ENCODE assay signal across 30 cellular contexts in genomic region chr3:183487046-183487445, GRCh38. TPM values are rescaled to one million over a fixed set of nuclear protein-coding genes. Genes with fewer than 3 reads are reported as not detected.
DNase-seq lines count a peak whose midpoint lies in the region; ATAC-seq and TF ChIP-seq lines count a peak whose summit lies in the region.
"Had no signal": no experiment of that assay in that cellular context is flagged by ENCODE, and none has a peak within 500 bp of the region (broad histone marks: within the 10 kb centered on the region; RNA-seq: fewer than 3 reads in every experiment).

No MANE protein-coding gene starts in this region.

- no peak for ATAC-seq in Right ventricle myocardium inferior
- ATAC-seq in activated B cell treated with CpG ODN at 0.5 μM for 24 hours (ENCODE audit: low read depth) = no peak
- ATAC-seq in naive thymus-derived CD4-positive, alpha-beta T cell = no peak
- ATAC-seq in GM21737 (IDR thresholded peaks at IDR 0.05; ENCODE audit: unreplicated experiment) = no peak
- ATAC-seq: activated CD4-positive, CD25-positive, alpha-beta regulatory T cell treated with anti-CD3 and anti-CD28 coated beads, Interleukin-2, amount 50 U/mL, for 24 hours; activated naive CD4-positive, alpha-beta T cell treated with anti-CD3 and anti-CD28 coated beads, Interleukin-2, amount 50 U/mL, for 72 hours had no signal

- H3K27ac ChIP-seq in right atrium auricular region (no peak overlapping the region), vagina (no peak overlapping the region)
- H3K27ac ChIP-seq in naive thymus-derived CD4-positive, alpha-beta T cell (ENCODE audit: low read depth, low read length) = no peak overlapping the region
- H3K27ac ChIP-seq: breast epithelium, dorsolateral prefrontal cortex, hepatocyte, HL-60, SK-N-MC, stomach had no signal

- DNase-seq in right atrium auricular region (ENCODE audit: low spot score) (peak; percentile 11), Right ventricle myocardium inferior (ENCODE audit: missing footprints) (no peak), activated B cell treated with CpG ODN at 0.5 μM for 24 hours (no peak), vagina (ENCODE audit: extremely low spot score in 2 of 2) (peak; percentile 46 to 67), NCI-H446 (lab: John Stamatoyannopoulos, UW) (no peak), NCI-H2107 treated with DMSO at 0.1 percent for 48 hours (lab: John Stamatoyannopoulos, UW; ENCODE audit: unreplicated experiment) (no peak)
- DNase-seq in naive thymus-derived CD4-positive, alpha-beta T cell = no peak
- DNase-seq: ACHN; activated CD4-positive, alpha-beta T cell treated with anti-CD3 and anti-CD28 coated beads, Interleukin-2, amount 50 U/mL, for 4 hours; anterior cingulate cortex; BE2C; dorsolateral prefrontal cortex; H7; Kasumi-1; mammary epithelial cell; NCI-H146; NCI-H510A; stimulated activated CD4-positive, alpha-beta T cell treated with anti-CD3 and anti-CD28 coated beads, Interleukin-1b, Interleukin-23, amount 100 ng/mL, for 48 hours had no signal

- intact Hi-C loops in Right ventricle myocardium inferior (cut with DNase I) (no loop called here), activated B cell treated with CpG ODN at 0.5 μM for 24 hours (cut with micrococcal nuclease) (no loop called here), vagina (cut with DNase I) (no loop called here)
- intact Hi-C loops in naive thymus-derived CD4-positive, alpha-beta T cell (cut with micrococcal nuclease) = no loop called here

- H3K27ac Mint-ChIP-seq in activated B cell treated with CpG ODN at 0.5 μM for 24 hours = peak overlapping the region; percentile 30
- H3K27ac Mint-ChIP-seq in naive thymus-derived CD4-positive, alpha-beta T cell = peak overlapping the region in 5 of 9 donors; percentile 37 to 62 (median 46)
- H3K27ac Mint-ChIP-seq: activated T-helper 2 cell treated with anti-CD3 and anti-CD28 coated beads, Interferon-gamma antibody, Interleukin-2, Interleukin-4, amounts not matched to agents 10 μg/mL and 5 μg/mL and 100 μg/mL, durations not matched to agents 14 hours and 24 hours and 36 hours; T-helper 1 cell treated with Interleukin-12 subunit alpha and Interleukin-12 subunit beta and Interleukin-4 antibody, amounts not matched to agents 30 μg/mL and 1 μg/mL, for 36 hours had no signal

- H3K27me3 Mint-ChIP-seq in activated B cell treated with CpG ODN at 0.5 μM for 24 hours = no peaks in the 10 kb centered on the region
- no peaks in the 10 kb centered on the region for H3K27me3 Mint-ChIP-seq in naive thymus-derived CD4-positive, alpha-beta T cell

- no peaks in the 10 kb centered on the region for H3K27me3 ChIP-seq in right atrium auricular region
- H3K27me3 ChIP-seq in naive thymus-derived CD4-positive, alpha-beta T cell (ENCODE audit: control insufficient read depth in 2 of 2, insufficient read depth in 2 of 2, low read length in 2 of 2) = no peaks in the 10 kb centered on the region
- no peaks in the 10 kb centered on the region for H3K27me3 ChIP-seq in vagina
- H3K27me3 ChIP-seq: BE2C, breast epithelium, dorsolateral prefrontal cortex, hepatocyte, stomach had no signal

- H3K9me3 ChIP-seq in right atrium auricular region (no peaks in the 10 kb centered on the region), vagina (no peaks in the 10 kb centered on the region)
- no peaks in the 10 kb centered on the region for H3K9me3 ChIP-seq in naive thymus-derived CD4-positive, alpha-beta T cell (ENCODE audit: control insufficient read depth in 2 of 3, low read length in 3 of 3)
- H3K9me3 ChIP-seq: BE2C, breast epithelium, stomach had no signal

- TF ChIP-seq POLR2A in vagina (IDR thresholded peaks at IDR 0.05) = no peak

- H3K4me1 ChIP-seq in right atrium auricular region (peaks cover 0 to 7% of the 10 kb centered on the region in 2 donors), vagina (no peaks in the 10 kb centered on the region)
- H3K4me1 ChIP-seq in naive thymus-derived CD4-positive, alpha-beta T cell (ENCODE audit: control insufficient read depth in 2 of 2, insufficient read depth in 2 of 2, low read length in 2 of 2) = peaks cover 0 to 4% of the 10 kb centered on the region in 2 donors
- H3K4me1 ChIP-seq: BE2C, breast epithelium had no signal

- H3K36me3 ChIP-seq in right atrium auricular region (no peaks in the 10 kb centered on the region), vagina (no peaks in the 10 kb centered on the region)
- peaks cover 0 to 15% (median 1%) of the 10 kb centered on the region in 3 experiments for H3K36me3 ChIP-seq in naive thymus-derived CD4-positive, alpha-beta T cell (ENCODE audit: control insufficient read depth in 2 of 3, insufficient read depth in 3 of 3, low read length in 3 of 3)
- H3K36me3 ChIP-seq: BE2C, breast epithelium had no signal

- POLR2A ChIA-PET in activated B cell treated with CpG ODN at 0.5 μM for 24 hours (lab: Charles Lee) = no interaction called here
- POLR2A ChIA-PET in naive thymus-derived CD4-positive, alpha-beta T cell (lab: Charles Lee) = no interaction called here

- no peaks in the 10 kb centered on the region for H3K9me3 Mint-ChIP-seq in activated B cell treated with CpG ODN at 0.5 μM for 24 hours
- H3K9me3 Mint-ChIP-seq in naive thymus-derived CD4-positive, alpha-beta T cell = no peaks in the 10 kb centered on the region
- H3K9me3 Mint-ChIP-seq: activated naive CD4-positive, alpha-beta T cell treated with anti-CD3 and anti-CD28 coated beads, Interleukin-2, amount 50 U/mL, for 72 hours; activated T-helper 2 cell treated with anti-CD3 and anti-CD28 coated beads, Interferon-gamma antibody, Interleukin-2, Interleukin-4, amounts not matched to agents 10 μg/mL and 5 μg/mL and 100 μg/mL, durations not matched to agents 14 hours and 24 hours and 36 hours; neural crest cell; T-helper 1 cell treated with Interleukin-12 subunit alpha and Interleukin-12 subunit beta and Interleukin-4 antibody, amounts not matched to agents 30 μg/mL and 1 μg/mL, for 36 hours had no signal

- CTCF ChIA-PET in activated B cell treated with CpG ODN at 0.5 μM for 24 hours (lab: Charles Lee) = no interaction called here
- CTCF ChIA-PET in naive thymus-derived CD4-positive, alpha-beta T cell (lab: Charles Lee) = no interaction called here

- peaks cover 24% of the 10 kb centered on the region for H3K4me1 Mint-ChIP-seq in activated B cell treated with CpG ODN at 0.5 μM for 24 hours
- H3K4me1 Mint-ChIP-seq in naive thymus-derived CD4-positive, alpha-beta T cell = peaks cover 8 to 36% (median 14%) of the 10 kb centered on the region in 7 donors

- H3K4me3 Mint-ChIP-seq in activated B cell treated with CpG ODN at 0.5 μM for 24 hours = no peak overlapping the region
- no peak overlapping the region for H3K4me3 Mint-ChIP-seq in naive thymus-derived CD4-positive, alpha-beta T cell
- H3K4me3 Mint-ChIP-seq: neural crest cell; T-helper 1 cell treated with Interleukin-12 subunit alpha and Interleukin-12 subunit beta and Interleukin-4 antibody, amounts not matched to agents 30 μg/mL and 1 μg/mL, for 36 hours had no signal

- H3K4me3 ChIP-seq in right atrium auricular region = no peak overlapping the region
- no peak overlapping the region for H3K4me3 ChIP-seq in naive thymus-derived CD4-positive, alpha-beta T cell (ENCODE audit: low read length)
- H3K4me3 ChIP-seq in vagina = no peak overlapping the region
- H3K4me3 ChIP-seq: breast epithelium, dorsolateral prefrontal cortex, hepatocyte, SK-N-MC, smooth muscle cell, stomach had no signal

- TF ChIP-seq CTCF in right atrium auricular region (IDR thresholded peaks at IDR 0.05) = no peak
- TF ChIP-seq CTCF in activated B cell treated with CpG ODN at 0.5 μM for 24 hours (IDR thresholded peaks at IDR 0.05) = no peak
- TF ChIP-seq CTCF in vagina (IDR thresholded peaks at IDR 0.05) = no peak

- peaks cover 28% of the 10 kb centered on the region for H3K36me3 Mint-ChIP-seq in activated B cell treated with CpG ODN at 0.5 μM for 24 hours (ENCODE audit: low read depth)
- H3K36me3 Mint-ChIP-seq in naive thymus-derived CD4-positive, alpha-beta T cell = peaks cover 2 to 23% (median 10%) of the 10 kb centered on the region in 5 donors

RNA-seq across cellular contexts. Expression of gene MCF2L2, which starts 58.6 kb away (rescaled TPM):
- under 1 TPM in 1 of 2 donors, not detected in 1; 0.08 TPM for total RNA-seq in right atrium auricular region
- 0.22 TPM for total RNA-seq in Right ventricle myocardium inferior
- 1.8 and 2.4 TPM in 2 replicates for total RNA-seq in activated B cell treated with CpG ODN at 0.5 μM for 24 hours
- total RNA-seq in naive thymus-derived CD4-positive, alpha-beta T cell = 1 to 10 TPM in 2 of 5 experiments, under 1 TPM in 3; 0.27 to 4.3 (median 0.67) TPM
- polyA plus RNA-seq in naive thymus-derived CD4-positive, alpha-beta T cell = under 1 TPM in 1 of 2 donors, not detected in 1; 0.15 TPM
- total RNA-seq in vagina = 2.0 TPM
- polyA plus RNA-seq: smooth muscle cell had no signal

Comparison
In these comparisons a context has a peak if more than half of its experiments do, and no peak if none do; other contexts are left out.
1. DNase-seq: peak in right atrium auricular region (single experiment) and vagina (2 of 2); none in Right ventricle myocardium inferior (single experiment), activated B cell treated with CpG ODN at 0.5 μM for 24 hours (single experiment), naive thymus-derived CD4-positive, alpha-beta T cell (0 of 9), NCI-H446 (0 of 2) and NCI-H2107 treated with DMSO at 0.1 percent for 48 hours (single experiment).